In the genomic region with DNA sequence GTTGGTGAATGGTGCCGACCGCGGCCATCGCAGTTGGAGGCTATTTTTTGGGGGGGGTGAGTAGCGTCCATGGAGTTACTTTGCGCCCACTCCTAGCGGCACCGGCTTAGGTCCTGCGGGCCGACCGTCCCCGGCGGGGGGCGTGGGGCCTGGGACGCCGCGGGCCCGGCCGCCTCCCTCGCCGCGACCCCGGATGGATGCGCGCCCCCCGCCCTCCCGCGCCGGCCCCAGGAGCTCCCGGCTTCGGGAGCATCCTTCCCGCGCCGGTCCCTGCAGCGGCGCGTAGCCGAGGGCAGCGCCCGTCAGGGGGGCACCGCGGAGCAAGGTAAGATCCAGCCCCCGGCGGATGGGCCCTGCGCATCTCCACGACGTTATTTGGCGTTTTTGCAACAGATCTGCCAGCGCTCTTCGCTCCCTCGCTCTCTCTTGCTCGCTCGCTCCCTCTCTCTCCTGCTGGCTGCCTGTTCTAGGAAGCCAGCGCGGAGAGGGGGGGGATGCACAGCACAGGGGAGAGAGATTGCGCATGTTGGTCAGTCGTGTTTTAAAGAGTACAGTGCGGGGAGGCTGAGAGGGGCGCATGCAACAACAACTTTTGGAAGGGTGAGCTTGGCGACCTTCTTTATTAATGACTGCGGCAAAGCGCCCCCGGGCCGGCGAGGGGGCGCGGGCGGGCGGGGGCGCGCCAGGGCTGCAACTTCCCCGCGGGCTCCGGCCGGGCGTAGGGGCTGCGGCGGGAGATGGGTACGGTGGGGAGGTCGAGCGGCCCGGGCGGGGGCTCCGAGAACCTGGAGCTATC, we compare ENCODE assay signal across 8 cellular contexts. TPM values are rescaled to one million over a fixed set of nuclear protein-coding genes. Genes with fewer than 3 reads are reported as not detected.
A peak's percentile ranks its signal among the peaks of the same experiment; 100 is the strongest.
DNase-seq lines count a peak whose midpoint lies in the region; ATAC-seq and TF ChIP-seq lines count a peak whose summit lies in the region.

No MANE protein-coding gene starts in this region.

- peak overlapping the region; percentile 73 to 88 (median 87) for H3K4me3 ChIP-seq in right lobe of liver

- peaks cover 2% of the 10 kb centered on the region for H3K36me3 Mint-ChIP-seq in activated CD4-positive, alpha-beta memory T cell treated with anti-CD3 and anti-CD28 coated beads for 36 hours

- H3K27ac Mint-ChIP-seq in activated CD4-positive, alpha-beta memory T cell treated with anti-CD3 and anti-CD28 coated beads for 36 hours: peak overlapping the region; percentile 98

- ATAC-seq in HG02884 (IDR thresholded peaks at IDR 0.05; ENCODE audit: unreplicated experiment) (peak; percentile 1), right lobe of liver (peak; percentile 3 to 28 (median 16)), GM21526 (IDR thresholded peaks at IDR 0.05; ENCODE audit: low FRiP score, unreplicated experiment) (no peak)

- in situ Hi-C loops in G401 (cut with HindIII; ENCODE audit: low sequenced_read_pairs): no loop called here

- H3K4me1 ChIP-seq in right lobe of liver: peaks cover 0 to 31% (median 13%) of the 10 kb centered on the region in 4 donors

- CTCF ChIA-PET in activated CD4-positive, alpha-beta memory T cell treated with anti-CD3 and anti-CD28 coated beads for 36 hours (lab: Charles Lee): interaction anchor here (0.6 to 6.6 kb wide), 15 partner anchors 12 to 869 kb away, joined by 3 to 65 read pairs (median 7); partner anchors contain the start of genes CDKN2AIPNL and UBE2B

- no peaks in the 10 kb centered on the region for H3K9me3 ChIP-seq in right lobe of liver

- intact Hi-C loops in activated CD4-positive, alpha-beta memory T cell treated with anti-CD3 and anti-CD28 coated beads for 36 hours (cut with micrococcal nuclease): loop anchor here (1.0 to 10.0 kb wide), 7 partner anchors 15 to 351 kb away; partner anchors contain the start of genes PPP2CA, SEC24A and SKP1
- intact Hi-C loops in right lobe of liver (cut with DNase I): loop anchor here in 1 of 2 donors (5.0 kb wide), 1 partner anchor 46 kb away; no protein-coding TSS in a partner anchor

- WGBS in right lobe of liver (ENCODE audit: insufficient coverage, low coverage, low lambda C conversion rate, missing lambda C conversion rate): 2% methylated on average over 11 of the region's 84 CpGs

- peak overlapping the region; percentile 96 for H3K4me3 Mint-ChIP-seq in activated CD4-positive, alpha-beta memory T cell treated with anti-CD3 and anti-CD28 coated beads for 36 hours

- peaks cover 39% of the 10 kb centered on the region for H3K4me1 Mint-ChIP-seq in activated CD4-positive, alpha-beta memory T cell treated with anti-CD3 and anti-CD28 coated beads for 36 hours (ENCODE audit: low read depth)

- POLR2A ChIA-PET in activated CD4-positive, alpha-beta memory T cell treated with anti-CD3 and anti-CD28 coated beads for 36 hours (lab: Charles Lee): interaction anchor here (0.6 to 4.1 kb wide), 11 partner anchors 10 to 156 kb away, joined by 3 to 26 read pairs (median 8); partner anchors contain the start of genes CDKN2AIPNL and SEC24A

- peak overlapping the region; percentile 96 to 98 (median 97) for H3K27ac ChIP-seq in right lobe of liver

- peak; percentile 84 for DNase-seq in G401 (ENCODE audit: low spot score)
- peak; percentile 42 to 67 for DNase-seq in NCI-H524 (lab: John Stamatoyannopoulos, UW)
- DNase-seq in activated CD4-positive, alpha-beta memory T cell treated with anti-CD3 and anti-CD28 coated beads for 36 hours: peak; percentile 76
- peak; percentile 78 for DNase-seq in ecto neural progenitor cell (ENCODE audit: low spot score)
- DNase-seq in right lobe of liver: peak; percentile 66 to 83 (median 80)
- peak; percentile 48 to 55 for DNase-seq in stimulated activated CD4-positive, alpha-beta T cell treated with anti-CD3 and anti-CD28 coated beads, Interleukin-4, amount 100 ng/mL, for 4 hours

- TF ChIP-seq CTCF in right lobe of liver (IDR thresholded peaks at IDR 0.05): no peak

- no peaks in the 10 kb centered on the region for H3K27me3 ChIP-seq in right lobe of liver

- TF ChIP-seq POLR2A in right lobe of liver (IDR thresholded peaks at IDR 0.05): peak; percentile 52

- H3K27me3 Mint-ChIP-seq in activated CD4-positive, alpha-beta memory T cell treated with anti-CD3 and anti-CD28 coated beads for 36 hours: no peaks in the 10 kb centered on the region

- no peaks in the 10 kb centered on the region for H3K36me3 ChIP-seq in right lobe of liver

- no peaks in the 10 kb centered on the region for H3K9me3 Mint-ChIP-seq in activated CD4-positive, alpha-beta memory T cell treated with anti-CD3 and anti-CD28 coated beads for 36 hours

RNA-seq across cellular contexts. Expression of gene JADE2, which starts 0.4 kb away (rescaled TPM):
- total RNA-seq in G401 (2014; rRNA removed; shearing (Covaris generic)): 24.4 and 25.8 TPM in 2 replicates
- total RNA-seq in activated CD4-positive, alpha-beta memory T cell treated with anti-CD3 and anti-CD28 coated beads for 36 hours: 10 to 100 TPM; 79.4 to 81.6 TPM
- total RNA-seq in right lobe of liver: 10 to 100 TPM in 1 of 6 experiments, 1 to 10 TPM in 5; 6.1 to 14.8 (median 8.4) TPM
